ENCODE assay signal across 1 cellular context in the genomic region with DNA sequence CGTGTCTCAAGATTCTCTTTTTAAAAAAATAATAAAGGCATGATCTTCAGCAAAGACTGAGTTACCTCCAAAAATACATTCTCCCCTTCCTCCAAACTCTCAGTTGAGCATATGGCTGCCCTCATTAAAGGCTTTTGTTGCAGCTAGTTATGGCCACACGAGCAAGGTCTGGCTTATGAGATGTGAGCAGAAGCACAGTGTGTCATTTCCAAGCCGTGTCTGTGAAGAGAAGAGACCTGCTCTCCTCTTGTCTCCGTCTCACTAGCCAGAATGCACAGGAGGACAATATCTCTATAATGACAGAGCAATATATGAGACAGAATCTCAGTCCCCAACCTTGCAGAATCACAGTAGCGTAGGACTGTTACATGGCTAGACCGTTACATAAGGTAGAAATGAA.
TF ChIP-seq lines count a peak whose summit lies in the region.

No MANE protein-coding gene starts in this region.

TF ChIP-seq in H1, 55 proteins besides CTCF, POLR2A, EP300 and RAD21 (continued from another document):
- TF ChIP-seq, protein P1, sequence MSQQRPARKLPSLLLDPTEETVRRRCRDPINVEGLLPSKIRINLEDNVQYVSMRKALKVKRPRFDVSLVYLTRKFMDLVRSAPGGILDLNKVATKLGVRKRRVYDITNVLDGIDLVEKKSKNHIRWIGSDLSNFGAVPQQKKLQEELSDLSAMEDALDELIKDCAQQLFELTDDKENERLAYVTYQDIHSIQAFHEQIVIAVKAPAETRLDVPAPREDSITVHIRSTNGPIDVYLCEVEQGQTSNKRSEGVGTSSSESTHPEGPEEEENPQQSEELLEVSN (IDR thresholded peaks at IDR 0.05): no peak
- TF ChIP-seq CEBPB (IDR thresholded peaks at IDR 0.05; ENCODE audit: low read depth, low read length) (no peak), RBBP5 (IDR thresholded peaks at IDR 0.05; ENCODE audit: borderline replicate concordance, low read depth, low read length) (no peak), SIRT6 (IDR thresholded peaks at IDR 0.05; ENCODE audit: low read length) (no peak), EZH2 (IDR thresholded peaks at IDR 0.05; ENCODE audit: low read depth, low read length, severe bottlenecking) (no peak)
TF ChIP-seq in H1: peak in this region for 0.
